ENCODE assay signal across 15 cellular contexts in genomic region chr17:43233877-43234276, GRCh38. TPM values are rescaled to one million over a fixed set of nuclear protein-coding genes. Genes with fewer than 3 reads are reported as not detected.
A peak's percentile ranks its signal among the peaks of the same experiment; 100 is the strongest.
DNase-seq lines count a peak whose midpoint lies in the region; ATAC-seq and TF ChIP-seq lines count a peak whose summit lies in the region.
"Not testable (repeated sequence)": the region's sequence is repeated elsewhere in the genome, so short reads cannot be mapped to it uniquely, and the experiment has no call there.
"Had no signal": no experiment of that assay in that cellular context is flagged by ENCODE, and none has a peak within 500 bp of the region (broad histone marks: within the 10 kb centered on the region; RNA-seq: fewer than 3 reads in every experiment).

RNU2-1 (minus strand) TSS chr17:43233977.

- not testable (repeated sequence) for H3K4me1 ChIP-seq in PC-9 (replicated peaks; ENCODE audit: insufficient read depth); left ventricle myocardium inferior; mucosa of descending colon (ENCODE audit: low read depth); psoas muscle

- intact Hi-C loops in PC-9 (cut with micrococcal nuclease; ENCODE audit: unreplicated experiment); dorsolateral prefrontal cortex (cut with DNase I); left ventricle myocardium inferior (cut with micrococcal nuclease); mucosa of descending colon (cut with DNase I, micrococcal nuclease); psoas muscle (cut with DNase I): not testable (repeated sequence)

- H3K27ac ChIP-seq in PC-9; dorsolateral prefrontal cortex; left ventricle myocardium inferior (replicated peaks); psoas muscle: not testable (repeated sequence)

- not testable (repeated sequence) for H3F3A ChIP-seq in PC-9 (ENCODE audit: insufficient read depth, low read depth)

- peak within 1 kb of the TSS; percentile 36 for H3K4me3 Mint-ChIP-seq in activated CD4-positive, alpha-beta T cell treated with anti-CD3 and anti-CD28 coated beads, Interleukin-2, amount 10 ng/mL, durations not matched to agents 7 days and 5 days
- H3K4me3 Mint-ChIP-seq in activated T-helper 17 cell treated with anti-CD3 and anti-CD28 coated beads, Interleukin-2, amount 50 U/mL, for 72 hours, result not testable (repeated sequence)

- CTCF ChIA-PET in PC-9 (lab: Charles Lee); activated CD4-positive, alpha-beta T cell treated with anti-CD3 and anti-CD28 coated beads, Interleukin-2, amount 10 ng/mL, durations not matched to agents 7 days and 5 days (lab: Charles Lee): not testable (repeated sequence)

- not testable (repeated sequence) for TF ChIP-seq CTCF in PC-9 (conservative IDR thresholded peaks at IDR 0.05); dorsolateral prefrontal cortex (IDR thresholded peaks at IDR 0.05 in 54 of 56, conservative IDR thresholded peaks at IDR 0.05 in 2 of 56; ENCODE audit: low read depth in 1 of 56, partially characterized antibody in 56 of 56); left ventricle myocardium inferior (IDR thresholded peaks at IDR 0.05; ENCODE audit: borderline replicate concordance); mucosa of descending colon (IDR thresholded peaks at IDR 0.05); psoas muscle (IDR thresholded peaks at IDR 0.05)

- H3K36me3 ChIP-seq in PC-9 (ENCODE audit: low read depth); left ventricle myocardium inferior; mucosa of descending colon (ENCODE audit: low read depth); psoas muscle (ENCODE audit: insufficient read depth in 1 of 2, low read depth in 1 of 2): not testable (repeated sequence)

- not testable (repeated sequence) for H3K4me2 ChIP-seq in PC-9

- not testable (repeated sequence) for BruUV-seq in PC-9 (replicated peaks; lab: Mats Ljungman, UMichigan)

- POLR2A ChIA-PET in PC-9 (lab: Charles Lee; ENCODE audit: unreplicated experiment); activated CD4-positive, alpha-beta T cell treated with anti-CD3 and anti-CD28 coated beads, Interleukin-2, amount 10 ng/mL, durations not matched to agents 7 days and 5 days (lab: Charles Lee): not testable (repeated sequence)

- not testable (repeated sequence) for H3K79me2 ChIP-seq in PC-9 (ENCODE audit: low read depth)

- not testable (repeated sequence) for H4K20me1 ChIP-seq in PC-9 (ENCODE audit: insufficient read depth)

- DNase-seq in PC-9; activated CD4-positive, alpha-beta T cell treated with anti-CD3 and anti-CD28 coated beads, Interleukin-2, amount 10 ng/mL, durations not matched to agents 7 days and 5 days; dorsolateral prefrontal cortex; left ventricle myocardium inferior; mucosa of descending colon; psoas muscle: not testable (repeated sequence)

- H3K9me2 ChIP-seq in PC-9 (ENCODE audit: insufficient read depth), result not testable (repeated sequence)

- H3K9me3 ChIP-seq in PC-9 (ENCODE audit: insufficient read depth, low read depth); left ventricle myocardium inferior (replicated peaks); mucosa of descending colon; psoas muscle: not testable (repeated sequence)

- H3K27me3 Mint-ChIP-seq in activated CD4-positive, alpha-beta T cell treated with anti-CD3 and anti-CD28 coated beads, Interleukin-2, amount 10 ng/mL, durations not matched to agents 7 days and 5 days; activated T-helper 17 cell treated with anti-CD3 and anti-CD28 coated beads, Interleukin-2, amount 50 U/mL, for 72 hours: not testable (repeated sequence)

- H3K4me3 ChIP-seq in PC-9, dorsolateral prefrontal cortex, left ventricle myocardium inferior, mucosa of descending colon, psoas muscle: not testable (repeated sequence)

- not testable (repeated sequence) for H2AFZ ChIP-seq in PC-9

- no CpG with 5 or more reads among the region's 31 CpGs for WGBS in psoas muscle, 3 donors

- ATAC-seq in activated T-helper 17 cell treated with anti-CD3 and anti-CD28 coated beads, Interleukin-2, amount 50 U/mL, for 72 hours (replicated peaks); mucosa of descending colon; psoas muscle: not testable (repeated sequence)

- not testable (repeated sequence) for H3K4me1 Mint-ChIP-seq in activated CD4-positive, alpha-beta T cell treated with anti-CD3 and anti-CD28 coated beads, Interleukin-2, amount 10 ng/mL, durations not matched to agents 7 days and 5 days; activated T-helper 17 cell treated with anti-CD3 and anti-CD28 coated beads, Interleukin-2, amount 50 U/mL, for 72 hours

- not testable (repeated sequence) for H3K9me3 Mint-ChIP-seq in activated CD4-positive, alpha-beta T cell treated with anti-CD3 and anti-CD28 coated beads, Interleukin-2, amount 10 ng/mL, durations not matched to agents 7 days and 5 days; activated T-helper 17 cell treated with anti-CD3 and anti-CD28 coated beads, Interleukin-2, amount 50 U/mL, for 72 hours

- peak within 1 kb of the TSS; percentile 68 for H3K27ac Mint-ChIP-seq in activated CD4-positive, alpha-beta T cell treated with anti-CD3 and anti-CD28 coated beads, Interleukin-2, amount 10 ng/mL, durations not matched to agents 7 days and 5 days
- H3K27ac Mint-ChIP-seq in activated T-helper 17 cell treated with anti-CD3 and anti-CD28 coated beads, Interleukin-2, amount 50 U/mL, for 72 hours, result not testable (repeated sequence)

- not testable (repeated sequence) for H3K27me3 ChIP-seq in PC-9 (ENCODE audit: insufficient read depth, low read depth); dorsolateral prefrontal cortex; left ventricle myocardium inferior (ENCODE audit: low read depth); psoas muscle (ENCODE audit: insufficient read depth in 3 of 3, low read length in 2 of 3)

- not testable (repeated sequence) for H3K36me3 Mint-ChIP-seq in activated CD4-positive, alpha-beta T cell treated with anti-CD3 and anti-CD28 coated beads, Interleukin-2, amount 10 ng/mL, durations not matched to agents 7 days and 5 days (ENCODE audit: low read depth); activated T-helper 17 cell treated with anti-CD3 and anti-CD28 coated beads, Interleukin-2, amount 50 U/mL, for 72 hours (ENCODE audit: low read depth)

RNA-seq across cellular contexts. Expression of gene RNU2-1, which starts in this region (rescaled TPM):
- total RNA-seq in PC-9 (2021), result 4,274 and 6,356 TPM in 2 replicates
- total RNA-seq in activated CD4-positive, alpha-beta T cell treated with anti-CD3 and anti-CD28 coated beads, Interleukin-2, amount 10 ng/mL, durations not matched to agents 7 days and 5 days, result 1,000 to 10,000 TPM; 5,823 to 8,052 TPM
- total RNA-seq in activated T-helper 17 cell treated with anti-CD3 and anti-CD28 coated beads, Interleukin-2, amount 50 U/mL, for 72 hours, result 1,000 to 10,000 TPM; 5,691 to 6,034 TPM
- total RNA-seq in dorsolateral prefrontal cortex, result 1,000 to 10,000 TPM; 1,318 to 8,938 (median 3,556) TPM
- total RNA-seq in left ventricle myocardium inferior, result 5,474 TPM
- 1,000 to 10,000 TPM; 3,750 to 8,379 (median 4,134) TPM for total RNA-seq in mucosa of descending colon
- 1,000 to 10,000 TPM; 2,334 to 4,375 (median 3,394) TPM for total RNA-seq in psoas muscle
- polyA plus RNA-seq in psoas muscle, result not detected
- total RNA-seq: H4, HT-29, stomach had no signal
- polyA plus RNA-seq: aorta, IgD-negative memory B cell, lung, SK-N-SH, stomach, thymus had no signal
